13 cellular contexts compared by ENCODE assay signal in genomic region chr10:25575343-25575742, GRCh38.
DNase-seq lines count a peak whose midpoint lies in the region; ATAC-seq and TF ChIP-seq lines count a peak whose summit lies in the region.
"Had no signal": no experiment of that assay in that cellular context is flagged by ENCODE, and none has a peak within 500 bp of the region (broad histone marks: within the 10 kb centered on the region; RNA-seq: fewer than 3 reads in every experiment).

No MANE protein-coding gene starts in this region.

- H3K4me3 Mint-ChIP-seq in H9: no peak overlapping the region
- H3K4me3 Mint-ChIP-seq: CD14-positive monocyte; CD8-positive, alpha-beta memory T cell had no signal

- no peak overlapping the region for H3K27ac Mint-ChIP-seq in H9
- H3K27ac Mint-ChIP-seq: CD14-positive monocyte; CD8-positive, alpha-beta memory T cell had no signal

- no peaks in the 10 kb centered on the region for H4K20me1 ChIP-seq in H9 (ENCODE audit: control insufficient read depth, insufficient read depth, insufficient read length)

- H3K4me1 Mint-ChIP-seq in H9: peaks cover 0 to 2% of the 10 kb centered on the region in 2 experiments; a peak in 2 of 4 replicates
- H3K4me1 Mint-ChIP-seq: CD14-positive monocyte; CD8-positive, alpha-beta memory T cell had no signal

- TF ChIP-seq CTCF in H9 (conservative IDR thresholded peaks at IDR 0.05): peak; percentile 13; the same call in 1 of the 3 replicates
- no peak for TF ChIP-seq CTCF in retinal pigment epithelial cell (conservative IDR thresholded peaks at IDR 0.05; ENCODE audit: low read depth, low read length)
- TF ChIP-seq CTCF in testis (IDR thresholded peaks at IDR 0.05): no peak

- no peaks in the 10 kb centered on the region for H3K9me3 Mint-ChIP-seq in H9

- H3K36me3 Mint-ChIP-seq in H9 (ENCODE audit: insufficient read depth in 1 of 3, low read depth in 3 of 3): no peaks in the 10 kb centered on the region
- H3K36me3 Mint-ChIP-seq: CD14-positive monocyte; CD8-positive, alpha-beta memory T cell had no signal

- H3K9me3 ChIP-seq in H9 (ENCODE audit: control insufficient read depth, low read depth, low read length): no peaks in the 10 kb centered on the region
- H3K9me3 ChIP-seq in iPS DF 6.9 (ENCODE audit: control insufficient read depth, insufficient read depth, low read length): no peaks in the 10 kb centered on the region
- H3K9me3 ChIP-seq in testis: no peaks in the 10 kb centered on the region
- H3K9me3 ChIP-seq: Caco-2 had no signal

- no peaks in the 10 kb centered on the region for H3K79me1 ChIP-seq in H9 (ENCODE audit: insufficient read depth, low read depth, low read length, poor library complexity, severe bottlenecking)

- no peak overlapping the region for H2BK15ac ChIP-seq in H9 (ENCODE audit: low read depth, low read length)

- no peak overlapping the region for H4K91ac ChIP-seq in H9 (ENCODE audit: insufficient read length, low read depth, low read length)

- H2BK20ac ChIP-seq in H9 (ENCODE audit: low read depth, low read length, poor library complexity, severe bottlenecking): no peak overlapping the region

- H3T11ph ChIP-seq in H9 (ENCODE audit: low read length): no peak overlapping the region

- no peak overlapping the region for H4K8ac ChIP-seq in H9 (replicated peaks; ENCODE audit: insufficient read length, low read depth, low read length)

- no peak overlapping the region for H2BK12ac ChIP-seq in H9 (ENCODE audit: insufficient read length, low read depth, low read length)

- DNase-seq in H9 (no peak), amniotic epithelial cell (ENCODE audit: low read depth) (peak; percentile 17), iPS DF 6.9 (ENCODE audit: low read depth, low spot score) (peak; percentile 4), retinal pigment epithelial cell (ENCODE audit: low read depth) (peak; percentile 45), NCI-H510A (lab: John Stamatoyannopoulos, UW) (no peak), left cardiac atrium (no peak), testis (no peak)
- DNase-seq: Caco-2; CD8-positive, alpha-beta memory T cell; GM23248; H7 had no signal

- H3K36me3 ChIP-seq in iPS DF 6.9 (ENCODE audit: control insufficient read depth, insufficient read depth, low read length) (no peaks in the 10 kb centered on the region), testis (ENCODE audit: low read depth, missing control alignments) (no peaks in the 10 kb centered on the region)

- H3K18ac ChIP-seq in H9 (ENCODE audit: insufficient read length, low read depth, low read length): no peak overlapping the region

- H3K14ac ChIP-seq in H9 (ENCODE audit: insufficient read depth, low read length): no peak overlapping the region

- no peaks in the 10 kb centered on the region for H3K27me3 Mint-ChIP-seq in H9 (ENCODE audit: low read depth)
- H3K27me3 Mint-ChIP-seq: CD8-positive, alpha-beta memory T cell had no signal

- 100% methylated on average over 1 of the region's 7 CpGs for WGBS in H9 (ENCODE audit: extremely low coverage, insufficient read length, low lambda C conversion rate)
- WGBS in iPS DF 6.9 (ENCODE audit: insufficient coverage, insufficient read length): 100% methylated on average over 1 of the region's 7 CpGs
- WGBS in testis, 2 donors: 66 to 76% methylated on average over 7 of the region's 7 CpGs

- H3K23ac ChIP-seq in H9 (ENCODE audit: insufficient read length, low read depth, low read length): no peak overlapping the region

- no peak for TF ChIP-seq POLR2A in testis (IDR thresholded peaks at IDR 0.05)

- H2BK5ac ChIP-seq in H9 (ENCODE audit: insufficient read length, low read length): no peak overlapping the region

- H2AK5ac ChIP-seq in H9 (ENCODE audit: insufficient read length, low read length): no peak overlapping the region

- H4K5ac ChIP-seq in H9 (ENCODE audit: insufficient read length, low read depth, low read length): no peak overlapping the region

- H3K79me2 ChIP-seq in H9 (ENCODE audit: insufficient read depth, low read length): no peaks in the 10 kb centered on the region

- no peak overlapping the region for H2AFZ ChIP-seq in H9 (ENCODE audit: low read length)
- H2AFZ ChIP-seq: GM23248 had no signal

- no peak overlapping the region for H3K56ac ChIP-seq in H9 (ENCODE audit: insufficient read length, low read depth, low read length)

- H3K4ac ChIP-seq in H9 (ENCODE audit: low read depth, low read length): no peak overlapping the region

- H3K4me2 ChIP-seq in H9 (ENCODE audit: insufficient read depth, insufficient read length, low read length): no peak overlapping the region

- ATAC-seq in GM19324 (IDR thresholded peaks at IDR 0.05; ENCODE audit: low FRiP score, unreplicated experiment) (no peak), left cardiac atrium (no peak)

- no peaks in the 10 kb centered on the region for H3K4me1 ChIP-seq in H9 (ENCODE audit: insufficient read depth, low read length)
- no peaks in the 10 kb centered on the region for H3K4me1 ChIP-seq in iPS DF 6.9 (ENCODE audit: control insufficient read depth, insufficient read depth, low read length)
- no peaks in the 10 kb centered on the region for H3K4me1 ChIP-seq in testis
- H3K4me1 ChIP-seq: Caco-2 had no signal

- H3K27me3 ChIP-seq in H9 (ENCODE audit: insufficient read depth, low read length) (no peaks in the 10 kb centered on the region), iPS DF 6.9 (ENCODE audit: control insufficient read depth, insufficient read depth, low read length) (no peaks in the 10 kb centered on the region), testis (no peaks in the 10 kb centered on the region)

- no peak overlapping the region for H3K27ac ChIP-seq in H9 (ENCODE audit: insufficient read length, low read depth, low read length)
- H3K27ac ChIP-seq in iPS DF 6.9 (ENCODE audit: low read length): no peak overlapping the region
- no peak overlapping the region for H3K27ac ChIP-seq in testis
- H3K27ac ChIP-seq: GM23248 had no signal

- intact Hi-C loops in left cardiac atrium (cut with DNase I) (no loop called here), testis (cut with DNase I; ENCODE audit: low total_unique reads) (loop anchor here (5.0 kb wide), 1 partner anchor 47 kb away; no protein-coding TSS in a partner anchor)

- H2BK120ac ChIP-seq in H9 (ENCODE audit: low read depth, low read length, poor library complexity, severe bottlenecking): no peak overlapping the region

- H3K4me3 ChIP-seq in iPS DF 6.9 (ENCODE audit: low read length) (no peak overlapping the region), retinal pigment epithelial cell (ENCODE audit: low read length) (no peak overlapping the region), testis (no peak overlapping the region)
- H3K4me3 ChIP-seq: GM23248 had no signal

- H3K23me2 ChIP-seq in H9 (ENCODE audit: insufficient read length, low read depth, low read length, poor library complexity, severe bottlenecking): no peaks in the 10 kb centered on the region

- no peak overlapping the region for H3K9ac ChIP-seq in H9 (ENCODE audit: extremely low read depth, insufficient read length, low read length)
- H3K9ac ChIP-seq: GM23248 had no signal

Comparison
In these comparisons a context has a peak if more than half of its experiments do, and no peak if none do; other contexts are left out.
1. DNase-seq: peak in amniotic epithelial cell (single experiment), iPS DF 6.9 (single experiment) and retinal pigment epithelial cell (single experiment); none in H9 (single experiment), NCI-H510A (single experiment), left cardiac atrium (single experiment) and testis (single experiment).